ENCODE assay signal across 20 cellular contexts in the genomic region with DNA sequence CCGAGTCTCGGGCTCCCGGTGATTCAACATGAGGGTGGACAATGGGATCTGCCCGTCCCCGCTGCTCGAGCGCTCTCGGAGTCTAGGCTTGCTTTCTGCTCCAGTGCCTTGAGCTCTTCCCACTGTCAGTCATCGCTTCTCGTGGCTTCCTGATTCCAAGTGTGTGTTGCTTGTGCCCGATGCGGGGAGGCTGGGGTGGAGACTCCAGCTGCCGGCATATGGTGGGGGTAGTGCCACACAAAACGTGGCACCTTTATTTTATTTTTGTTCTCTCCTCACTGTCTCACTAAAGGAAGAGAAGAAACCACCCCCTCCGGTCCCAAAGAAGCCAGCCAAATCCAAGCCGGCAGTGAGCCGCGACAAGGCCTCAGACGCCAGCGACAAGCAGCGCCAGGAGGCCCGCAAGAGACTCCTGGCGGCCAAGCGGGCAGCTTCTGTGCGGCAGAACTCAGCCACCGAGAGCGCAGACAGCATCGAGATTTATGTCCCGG. TPM values are rescaled to one million over a fixed set of nuclear protein-coding genes. Genes with fewer than 3 reads are reported as not detected.
DNase-seq lines count a peak whose midpoint lies in the region; ATAC-seq, FAIRE-seq and TF ChIP-seq lines count a peak whose summit lies in the region.
"Had no signal": no experiment of that assay in that cellular context is flagged by ENCODE, and none has a peak within 500 bp of the region (broad histone marks: within the 10 kb centered on the region; RNA-seq: fewer than 3 reads in every experiment).

No MANE protein-coding gene starts in this region.

- no peak overlapping the region for H3K4me2 ChIP-seq in SK-N-SH

- 91% methylated on average over 29 of the region's 29 CpGs for WGBS in esophagus muscularis mucosa
- WGBS in SK-N-SH (ENCODE audit: low lambda C conversion rate) = 96% methylated on average over 29 of the region's 29 CpGs

- no peak for ATAC-seq in left cardiac atrium

- peaks cover 20% of the 10 kb centered on the region for H4K20me1 ChIP-seq in SK-N-SH (ENCODE audit: insufficient read depth)

- POLR2A ChIA-PET in SK-N-SH (lab: Yijun Ruan, JAX) = no interaction called here

- no peak for TF ChIP-seq RAD21 in SK-N-SH (IDR thresholded peaks at IDR 0.05; ENCODE audit: low read length)

- H3F3A ChIP-seq in SK-N-SH (replicated peaks; ENCODE audit: insufficient read depth) = peaks cover 9% of the 10 kb centered on the region

- TF ChIP-seq CTCF in cardiac muscle cell (IDR thresholded peaks at IDR 0.05; ENCODE audit: low read depth, low read length) (no peak), esophagus muscularis mucosa (IDR thresholded peaks at IDR 0.05) (no peak), SK-N-SH (IDR thresholded peaks at IDR 0.05) (no peak)

- H3K4me3 ChIP-seq in cardiac muscle cell (no peak overlapping the region), esophagus muscularis mucosa (no peak overlapping the region), SK-N-SH (ENCODE audit: low read depth in 2 of 2, low read length in 1 of 2) (no peak overlapping the region)
- H3K4me3 ChIP-seq: right atrium auricular region had no signal

- FAIRE-seq in RCC 7860 (lab: Jason Lieb, UNC) = no peak
- FAIRE-seq: A204.1, H54, kidney had no signal

- H3K9me2 ChIP-seq in SK-N-SH = no peaks in the 10 kb centered on the region

- H3K27me3 ChIP-seq in cardiac muscle cell = no peaks in the 10 kb centered on the region
- H3K27me3 ChIP-seq in esophagus muscularis mucosa = no peaks in the 10 kb centered on the region
- H3K27me3 ChIP-seq in SK-N-SH (ENCODE audit: insufficient read depth) = no peaks in the 10 kb centered on the region
- H3K27me3 ChIP-seq: right atrium auricular region had no signal

- H3K79me2 ChIP-seq in SK-N-SH (ENCODE audit: insufficient read depth) = peaks cover 28% of the 10 kb centered on the region

- intact Hi-C loops in left cardiac atrium (cut with DNase I) = no loop called here
- intact Hi-C loops in esophagus muscularis mucosa (cut with DNase I) = no loop called here
- intact Hi-C loops in posterior cingulate gyrus (cut with DNase I) = loop anchor here (2.0 kb wide), 1 partner anchor 34 kb away; no protein-coding TSS in a partner anchor

- TF ChIP-seq POLR2A in esophagus muscularis mucosa (IDR thresholded peaks at IDR 0.05; ENCODE audit: low read depth) = no peak

- peaks cover 25% of the 10 kb centered on the region for H3K36me3 ChIP-seq in cardiac muscle cell
- peaks cover 17 to 72% (median 57%) of the 10 kb centered on the region in 4 donors for H3K36me3 ChIP-seq in esophagus muscularis mucosa
- peaks cover 34 to 45% of the 10 kb centered on the region in 2 experiments for H3K36me3 ChIP-seq in SK-N-SH (replicated peaks in 1 of 2; ENCODE audit: control insufficient read depth in 1 of 2, insufficient read depth in 2 of 2, low read length in 1 of 2)

- H3K27ac ChIP-seq in cardiac muscle cell (peak overlapping the region; percentile 83), esophagus muscularis mucosa (replicated peaks in 1 of 4) (peak overlapping the region; percentile 78 to 82 (median 81)), SK-N-SH (ENCODE audit: low read depth in 2 of 2, low read length in 1 of 2) (no peak overlapping the region)

- CTCF ChIA-PET in SK-N-SH (lab: Yijun Ruan, JAX) = interaction anchor here (0.7 kb wide), 1 partner anchor 49 kb away, joined by 3 read pairs; no protein-coding TSS in a partner anchor

- TF ChIP-seq EP300 in esophagus muscularis mucosa (IDR thresholded peaks at IDR 0.05) (no peak), SK-N-SH (IDR thresholded peaks at IDR 0.05; ENCODE audit: borderline replicate concordance in 1 of 2, low read depth in 1 of 2, low read length in 1 of 2) (no peak)

- H3K9me3 ChIP-seq in cardiac muscle cell (ENCODE audit: low read depth) (no peaks in the 10 kb centered on the region), esophagus muscularis mucosa (no peaks in the 10 kb centered on the region), SK-N-SH (no peaks in the 10 kb centered on the region)
- H3K9me3 ChIP-seq: right atrium auricular region had no signal

- no peak overlapping the region for H2AFZ ChIP-seq in SK-N-SH (ENCODE audit: low read depth)

- no peak for DNase-seq in cardiac muscle cell (ENCODE audit: low read depth in 1 of 2, low spot score in 1 of 2)
- no peak for DNase-seq in left cardiac atrium
- DNase-seq in esophagus muscularis mucosa (ENCODE audit: extremely low spot score) = no peak
- DNase-seq in posterior cingulate gyrus = peak in 8 of 10 donors; percentile 45 to 91 (median 58)
- DNase-seq in SW480 (ENCODE audit: low spot score) = no peak
- no peak for DNase-seq in SK-N-SH
- DNase-seq in RCC 7860 (ENCODE audit: low spot score) = no peak
- DNase-seq in glomerular visceral epithelial cell (ENCODE audit: extremely low spot score) = no peak
- DNase-seq: activated CD4-positive, alpha-beta T cell treated with anti-CD3 and anti-CD28 coated beads, Interleukin-2, amount 50 U/mL, for 1 hour; activated gamma-delta T cell treated with Interleukin-2 at 50 U/mL for 16 hours; amniotic stem cell; hippocampal formation; kidney; mesenchymal stem cell; NCI-H1417 treated with DMSO at 0.1 percent for 48 hours; NCI-H526 treated with DMSO at 0.1 percent for 48 hours; stimulated activated CD4-positive, alpha-beta T cell treated with anti-CD3 and anti-CD28 coated beads, Interleukin-15, amount 100 ng/mL, for 24 hours had no signal

- H3K4me1 ChIP-seq in cardiac muscle cell (ENCODE audit: low read depth) (no peaks in the 10 kb centered on the region), esophagus muscularis mucosa (peaks cover 2 to 73% (median 65%) of the 10 kb centered on the region in 4 donors), SK-N-SH (ENCODE audit: control insufficient read depth in 1 of 2, insufficient read depth in 2 of 2, low read depth in 1 of 2, low read length in 1 of 2) (peaks cover 0 to 8% of the 10 kb centered on the region in 2 experiments; a peak in 1 of 4 replicates)

- no peak overlapping the region for H3K9ac ChIP-seq in SK-N-SH

TF ChIP-seq in SK-N-SH, 30 proteins besides CTCF, POLR2A, EP300 and RAD21 (continues in another document):
- TF ChIP-seq FOXJ3 (CRISPR knock-in tag; IDR thresholded peaks at IDR 0.05) (no peak), POLR2AphosphoS5 (IDR thresholded peaks at IDR 0.05; ENCODE audit: low read depth, low read length) (no peak), RFX5 (IDR thresholded peaks at IDR 0.05; ENCODE audit: low read length) (no peak), GABPA (IDR thresholded peaks at IDR 0.05; ENCODE audit: low read depth) (no peak), FOXM1 (IDR thresholded peaks at IDR 0.05; ENCODE audit: low read depth) (no peak), JUND (IDR thresholded peaks at IDR 0.05) (no peak), MXI1 (IDR thresholded peaks at IDR 0.05; ENCODE audit: low read depth, low read length) (no peak)
- TF ChIP-seq, protein P1, sequence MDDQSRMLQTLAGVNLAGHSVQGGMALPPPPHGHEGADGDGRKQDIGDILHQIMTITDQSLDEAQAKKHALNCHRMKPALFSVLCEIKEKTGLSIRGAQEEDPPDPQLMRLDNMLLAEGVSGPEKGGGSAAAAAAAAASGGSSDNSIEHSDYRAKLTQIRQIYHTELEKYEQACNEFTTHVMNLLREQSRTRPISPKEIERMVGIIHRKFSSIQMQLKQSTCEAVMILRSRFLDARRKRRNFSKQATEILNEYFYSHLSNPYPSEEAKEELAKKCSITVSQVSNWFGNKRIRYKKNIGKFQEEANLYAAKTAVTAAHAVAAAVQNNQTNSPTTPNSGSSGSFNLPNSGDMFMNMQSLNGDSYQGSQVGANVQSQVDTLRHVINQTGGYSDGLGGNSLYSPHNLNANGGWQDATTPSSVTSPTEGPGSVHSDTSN (IDR thresholded peaks at IDR 0.05) = no peak
- TF ChIP-seq, protein P2, sequence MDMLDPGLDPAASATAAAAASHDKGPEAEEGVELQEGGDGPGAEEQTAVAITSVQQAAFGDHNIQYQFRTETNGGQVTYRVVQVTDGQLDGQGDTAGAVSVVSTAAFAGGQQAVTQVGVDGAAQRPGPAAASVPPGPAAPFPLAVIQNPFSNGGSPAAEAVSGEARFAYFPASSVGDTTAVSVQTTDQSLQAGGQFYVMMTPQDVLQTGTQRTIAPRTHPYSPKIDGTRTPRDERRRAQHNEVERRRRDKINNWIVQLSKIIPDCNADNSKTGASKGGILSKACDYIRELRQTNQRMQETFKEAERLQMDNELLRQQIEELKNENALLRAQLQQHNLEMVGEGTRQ (IDR thresholded peaks at IDR 0.05; ENCODE audit: borderline replicate concordance, low read depth, low read length) = no peak

RNA-seq across cellular contexts. Expression of a gene that starts 14.8 kb away (rescaled TPM):
- total RNA-seq in cardiac muscle cell = 579 and 882 TPM in 2 replicates
- polyA plus RNA-seq in cardiac muscle cell = 1,085 and 1,624 TPM in 2 replicates
- 1,000 to 10,000 TPM; 1,946 to 2,055 TPM for total RNA-seq in left cardiac atrium
- 1,000 to 10,000 TPM; 2,169 to 3,466 (median 2,516) TPM for total RNA-seq in esophagus muscularis mucosa
- not detected in 2 replicates for polyA plus RNA-seq in SK-N-SH (2012; rRNA removed)
- polyA plus RNA-seq in SK-N-SH (2012; cell fraction: cytosol; rRNA removed) = not detected in 2 replicates
- not detected in 2 replicates for polyA plus RNA-seq in SK-N-SH (2012; cell fraction: nucleus; rRNA removed)

RNA-seq across cellular contexts. Expression of a gene that starts 46.8 kb away (rescaled TPM):
- total RNA-seq in cardiac muscle cell (52.8 and 59.4 TPM in 2 replicates), left cardiac atrium (1 to 10 TPM; 6.4 to 8.8 TPM), esophagus muscularis mucosa (10 to 100 TPM in 2 of 4 donors, 1 to 10 TPM in 2; 5.8 to 18.5 (median 10.6) TPM)
- polyA plus RNA-seq in cardiac muscle cell (69.5 and 90.6 TPM in 2 replicates), SK-N-SH (2012; rRNA removed) (10.3 and 10.8 TPM in 2 replicates)
- polyA plus RNA-seq in SK-N-SH (2012; cell fraction: cytosol; rRNA removed) = 9.4 and 11.0 TPM in 2 replicates
- polyA plus RNA-seq in SK-N-SH (2012; cell fraction: nucleus; rRNA removed) = 8.9 and 12.7 TPM in 2 replicates

Comparison
In these comparisons a context has a peak if more than half of its experiments do, and no peak if none do; other contexts are left out.
1. DNase-seq: peak in posterior cingulate gyrus (8 of 10); none in cardiac muscle cell (0 of 2), left cardiac atrium (single experiment), esophagus muscularis mucosa (single experiment), SW480 (single experiment), SK-N-SH (single experiment), RCC 7860 (single experiment) and glomerular visceral epithelial cell (single experiment).
2. H3K27ac ChIP-seq: peak in cardiac muscle cell (single experiment) and esophagus muscularis mucosa (4 of 4); none in SK-N-SH (0 of 2).